In genomic region chr18:22337878-22338277, GRCh38 we compare ENCODE assay signal across 14 cellular contexts.
"Had no signal": no experiment of that assay in that cellular context is flagged by ENCODE, and none has a peak within 500 bp of the region (broad histone marks: within the 10 kb centered on the region; RNA-seq: fewer than 3 reads in every experiment).

No MANE protein-coding gene starts in this region.

- H3K36me3 ChIP-seq: thoracic aorta, vagina had no signal

- H2AFZ ChIP-seq: parathyroid adenoma had no signal

- H3K27me3 Mint-ChIP-seq: activated CD4-positive, alpha-beta memory T cell treated with anti-CD3 and anti-CD28 coated beads for 36 hours; activated naive CD8-positive, alpha-beta T cell treated with anti-CD3 and anti-CD28 coated beads, Interleukin-2, amount 50 U/mL, for 24 hours had no signal

- H3K27ac ChIP-seq: parathyroid adenoma, vagina had no signal

- ATAC-seq: activated naive CD8-positive, alpha-beta T cell treated with anti-CD3 and anti-CD28 coated beads, Interleukin-2, amount 50 U/mL, for 24 hours had no signal

- H3K4me3 Mint-ChIP-seq: activated CD4-positive, alpha-beta memory T cell treated with anti-CD3 and anti-CD28 coated beads for 36 hours; activated naive CD8-positive, alpha-beta T cell treated with anti-CD3 and anti-CD28 coated beads, Interleukin-2, amount 50 U/mL, for 24 hours; dendritic cell treated with granulocyte-macrophage colony-stimulating factor and Interleukin-4, amounts not matched to agents 40 ng/mL and 50 ng/mL, for 4 days; stimulated activated naive CD8-positive, alpha-beta T cell treated with anti-CD3 and anti-CD28 coated beads, Interleukin-15, Interleukin-2, amounts not matched to agents 100 ng/mL and 50 ng/mL, for 24 hours had no signal

- H3K4me1 ChIP-seq: parathyroid adenoma had no signal

- H3K9me3 Mint-ChIP-seq: activated CD4-positive, alpha-beta memory T cell treated with anti-CD3 and anti-CD28 coated beads for 36 hours; activated naive CD8-positive, alpha-beta T cell treated with anti-CD3 and anti-CD28 coated beads, Interleukin-2, amount 50 U/mL, for 24 hours; dendritic cell treated with granulocyte-macrophage colony-stimulating factor and Interleukin-4, amounts not matched to agents 40 ng/mL and 50 ng/mL, for 4 days; stimulated activated naive CD8-positive, alpha-beta T cell treated with anti-CD3 and anti-CD28 coated beads, Interleukin-15, Interleukin-2, amounts not matched to agents 100 ng/mL and 50 ng/mL, for 24 hours had no signal

- H3K27me3 ChIP-seq: vagina had no signal

- H3K4me3 ChIP-seq: thoracic aorta, vagina had no signal

- H3K27ac Mint-ChIP-seq: activated CD4-positive, alpha-beta memory T cell treated with anti-CD3 and anti-CD28 coated beads for 36 hours; activated naive CD8-positive, alpha-beta T cell treated with anti-CD3 and anti-CD28 coated beads, Interleukin-2, amount 50 U/mL, for 24 hours; dendritic cell treated with granulocyte-macrophage colony-stimulating factor and Interleukin-4, amounts not matched to agents 40 ng/mL and 50 ng/mL, for 4 days; stimulated activated naive CD8-positive, alpha-beta T cell treated with anti-CD3 and anti-CD28 coated beads, Interleukin-15, Interleukin-2, amounts not matched to agents 100 ng/mL and 50 ng/mL, for 24 hours had no signal

- DNase-seq: activated CD4-positive, alpha-beta memory T cell treated with anti-CD3 and anti-CD28 coated beads for 36 hours; activated CD4-positive, alpha-beta T cell treated with anti-CD3 and anti-CD28 coated beads for 1 hour; activated CD8-positive, alpha-beta memory T cell treated with anti-CD3 and anti-CD28 coated beads, Interleukin-2, amount 50 U/mL, for 4 hours; activated naive CD8-positive, alpha-beta T cell treated with anti-CD3 and anti-CD28 coated beads, Interleukin-2, amount 50 U/mL, for 24 hours; central memory CD4-positive, alpha-beta T cell; erythroblast; stimulated activated CD4-positive, alpha-beta T cell treated with anti-CD3 and anti-CD28 coated beads, Interleukin-4, amount 100 ng/mL, for 1 hour; stimulated activated CD8-positive, alpha-beta memory T cell treated with anti-CD3 and anti-CD28 coated beads, Interleukin-4, amount 100 ng/mL, for 48 hours; T-helper 9 cell had no signal

- H3K79me2 ChIP-seq: parathyroid adenoma had no signal

- H3K9me3 ChIP-seq: thoracic aorta, vagina had no signal

- H3K36me3 Mint-ChIP-seq: activated CD4-positive, alpha-beta memory T cell treated with anti-CD3 and anti-CD28 coated beads for 36 hours had no signal
